In the genomic region with DNA sequence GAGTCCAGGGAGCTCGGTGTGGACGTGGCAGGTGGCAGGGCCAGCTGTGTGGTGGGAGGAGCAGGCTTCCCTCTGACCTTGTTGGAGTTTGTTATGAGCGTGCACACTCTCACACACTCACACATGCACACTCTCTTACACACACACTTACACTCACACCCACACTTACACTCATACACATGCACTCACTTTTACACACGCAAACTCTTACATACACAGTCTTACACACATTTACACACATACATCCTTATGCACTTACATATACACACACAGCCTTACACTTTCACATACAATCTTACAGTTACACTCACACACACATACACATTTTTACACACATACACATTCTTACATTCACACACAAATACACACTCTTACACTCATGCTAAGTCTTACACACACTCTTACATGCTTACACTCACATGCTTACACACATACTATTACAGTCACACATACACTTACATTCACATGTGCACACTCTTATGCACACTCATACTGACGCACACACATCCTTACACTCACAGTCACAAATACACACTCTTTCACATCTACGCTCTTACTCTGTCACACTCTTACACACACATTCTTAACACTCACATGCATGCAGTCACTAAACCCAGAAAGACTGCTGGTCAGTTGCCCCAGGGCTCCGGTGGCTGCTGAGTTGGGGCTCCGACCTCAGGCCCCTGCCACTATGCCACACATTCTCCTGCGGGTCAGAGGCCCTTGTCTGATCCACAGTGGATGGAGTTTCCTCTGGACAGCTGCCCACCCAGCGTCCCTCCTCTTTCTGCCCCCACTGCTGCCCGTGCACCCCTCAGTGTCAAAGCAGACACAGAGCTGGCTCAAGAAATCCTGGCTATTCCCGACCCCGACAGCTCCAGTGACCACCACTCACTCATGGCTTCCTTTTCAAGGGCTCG, we compare ENCODE assay signal across 14 cellular contexts.
A peak's percentile ranks its signal among the peaks of the same experiment; 100 is the strongest.
DNase-seq lines count a peak whose midpoint lies in the region; ATAC-seq, FAIRE-seq and TF ChIP-seq lines count a peak whose summit lies in the region.
"Had no signal": no experiment of that assay in that cellular context is flagged by ENCODE, and none has a peak within 500 bp of the region (broad histone marks: within the 10 kb centered on the region; RNA-seq: fewer than 3 reads in every experiment).

No MANE protein-coding gene starts in this region.

- no peaks in the 10 kb centered on the region for H3K36me3 Mint-ChIP-seq in WTC11
- no peaks in the 10 kb centered on the region for H3K36me3 Mint-ChIP-seq in naive thymus-derived CD8-positive, alpha-beta T cell
- H3K36me3 Mint-ChIP-seq: CD4-positive, alpha-beta memory T cell had no signal

- H3K27ac Mint-ChIP-seq in WTC11: no peak overlapping the region
- no peak overlapping the region for H3K27ac Mint-ChIP-seq in naive thymus-derived CD8-positive, alpha-beta T cell
- H3K27ac Mint-ChIP-seq: B cell; CD4-positive, alpha-beta memory T cell had no signal

- H3K9me2 ChIP-seq in HCT116 (ENCODE audit: insufficient read depth): no peaks in the 10 kb centered on the region

- no peak for FAIRE-seq in frontal cortex (lab: Jason Lieb, UNC)

- H3K4me2 ChIP-seq in HCT116 (ENCODE audit: low read length): peak overlapping the region; percentile 59

- ATAC-seq in HCT116 (peak; percentile 6; the same call in 1 of the 2 replicates), WTC11 (no peak)
- no peak for ATAC-seq in naive thymus-derived CD8-positive, alpha-beta T cell

- H3K4me1 ChIP-seq in HCT116 (ENCODE audit: control insufficient read depth in 1 of 2, insufficient read depth in 2 of 2, low read length in 2 of 2): peaks cover 3 to 10% of the 10 kb centered on the region in 2 experiments; a peak in 2 of 4 replicates
- peaks cover 8% of the 10 kb centered on the region; the same call in 1 of the 2 replicates for H3K4me1 ChIP-seq in iPS-20b (ENCODE audit: insufficient read depth, low read length)

- RAD21 ChIA-PET in HCT116 (lab: Charles Lee; ENCODE audit: low non-redundant PET in 1 of 2, low total read pairs in 2 of 2, uncharacterized antibody in 2 of 2, unreplicated experiment in 2 of 2): no interaction called here

- intact Hi-C loops in HCT116 (cut with micrococcal nuclease): no loop called here

- H2AFZ ChIP-seq in HCT116 (ENCODE audit: low read depth, low read length, poor library complexity, severe bottlenecking): no peak overlapping the region

- peaks cover 25% of the 10 kb centered on the region for H3K27me3 ChIP-seq in HCT116 (ENCODE audit: insufficient read depth, low read length)
- no peaks in the 10 kb centered on the region; the same call in 1 of the 2 replicates for H3K27me3 ChIP-seq in iPS-20b (ENCODE audit: insufficient read depth, low read length)
- H3K27me3 ChIP-seq in WERI-Rb-1 (ENCODE audit: insufficient read depth, low read depth, severe bottlenecking): no peaks in the 10 kb centered on the region

- H3K9me3 ChIP-seq in HCT116 (ENCODE audit: control insufficient read depth in 1 of 2, insufficient read depth in 1 of 2, low read depth in 1 of 2, low read length in 2 of 2): no peaks in the 10 kb centered on the region
- no peaks in the 10 kb centered on the region for H3K9me3 ChIP-seq in iPS-20b (ENCODE audit: insufficient read depth, low read depth, low read length)
- H3K9me3 ChIP-seq in WERI-Rb-1 (ENCODE audit: severe bottlenecking): no peaks in the 10 kb centered on the region

- H3K4me3 ChIP-seq in HCT116 (replicated peaks in 1 of 2; ENCODE audit: low read depth in 1 of 2, low read length in 2 of 2) (peak overlapping the region; percentile 15 to 21; a peak in 3 of 4 replicates), iPS-20b (ENCODE audit: low read length) (peak overlapping the region; percentile 56; the same call in 1 of the 2 replicates), WERI-Rb-1 (ENCODE audit: low read depth, low read length) (no peak overlapping the region)

- no peaks in the 10 kb centered on the region for H3K27me3 Mint-ChIP-seq in WTC11 (ENCODE audit: low read depth)
- H3K27me3 Mint-ChIP-seq in naive thymus-derived CD8-positive, alpha-beta T cell: peaks cover 0 to 37% (median 9%) of the 10 kb centered on the region in 5 donors

- CTCF ChIA-PET in HCT116 (lab: Charles Lee) (no interaction called here), WTC11 (lab: Charles Lee) (interaction anchor here (0.6 to 10.7 kb wide), 12 partner anchors 10 to 381 kb away, joined by 3 to 83 read pairs (median 6); a partner anchor contains a TSS)

- H3K27ac ChIP-seq in HCT116 (ENCODE audit: low read depth, low read length) (peak overlapping the region; percentile 26; the same call in 1 of the 2 replicates), iPS-20b (ENCODE audit: low read length) (peak overlapping the region; percentile 43), WERI-Rb-1 (no peak overlapping the region)

- TF ChIP-seq POLR2A in HCT116 (IDR thresholded peaks at IDR 0.05; ENCODE audit: borderline replicate concordance, extremely low read depth, insufficient read depth, insufficient read length): no peak

- BruUV-seq in HCT116 (replicated peaks; lab: Mats Ljungman, UMichigan): no TSS peak

- no peaks in the 10 kb centered on the region for H3K9me3 Mint-ChIP-seq in WTC11
- H3K9me3 Mint-ChIP-seq in naive thymus-derived CD8-positive, alpha-beta T cell: no peaks in the 10 kb centered on the region

- TF ChIP-seq CTCF in HCT116 (IDR thresholded peaks at IDR 0.05 in 2 of 3, conservative IDR thresholded peaks at IDR 0.05 in 1 of 3; ENCODE audit: borderline replicate concordance in 1 of 3, insufficient read depth in 1 of 3, low read depth in 2 of 3, low read length in 2 of 3): no peak
- TF ChIP-seq CTCF in WTC11 (IDR thresholded peaks at IDR 0.05): no peak
- no peak for TF ChIP-seq CTCF in WERI-Rb-1 (IDR thresholded peaks at IDR 0.05; ENCODE audit: low read depth, low read length)

- peaks cover 25% of the 10 kb centered on the region for H3K4me1 Mint-ChIP-seq in WTC11
- peaks cover 0 to 2% (median 0%) of the 10 kb centered on the region in 4 donors for H3K4me1 Mint-ChIP-seq in naive thymus-derived CD8-positive, alpha-beta T cell
- H3K4me1 Mint-ChIP-seq: B cell; CD4-positive, alpha-beta memory T cell had no signal

- DNase-seq in HCT116 (ENCODE audit: low read depth, low spot score) (no peak), WTC11 (ENCODE audit: low spot score) (peak; percentile 11), frontal cortex (ENCODE audit: low spot score in 2 of 2) (no peak), NOMO-1 (lab: John Stamatoyannopoulos, UW; ENCODE audit: unreplicated experiment in 2 of 2) (no peak), WERI-Rb-1 (no peak)
- DNase-seq in naive thymus-derived CD8-positive, alpha-beta T cell: no peak
- DNase-seq: CD4-positive, alpha-beta memory T cell; HCEC 1CT; NCI-H1930; NCI-H446; OCI-M1; SIG-M5 had no signal

- TF ChIP-seq RAD21 in HCT116 (IDR thresholded peaks at IDR 0.05; ENCODE audit: low read depth): no peak

- no peak overlapping the region for H3K9ac ChIP-seq in HCT116 (ENCODE audit: low read length)
- peak overlapping the region; percentile 64; the same call in 1 of the 2 replicates for H3K9ac ChIP-seq in iPS-20b (ENCODE audit: low read depth, low read length)

- no peaks in the 10 kb centered on the region for H3K79me2 ChIP-seq in HCT116 (ENCODE audit: insufficient read depth, low read length)

- H3K36me3 ChIP-seq in HCT116 (ENCODE audit: control insufficient read depth in 1 of 2, insufficient read depth in 2 of 2, low read length in 2 of 2): no peaks in the 10 kb centered on the region
- H3K36me3 ChIP-seq in iPS-20b (ENCODE audit: insufficient read depth, low read depth, low read length): no peaks in the 10 kb centered on the region
- H3K36me3 ChIP-seq in WERI-Rb-1: no peaks in the 10 kb centered on the region

- no peak overlapping the region for H3K4me3 Mint-ChIP-seq in WTC11
- no peak overlapping the region for H3K4me3 Mint-ChIP-seq in naive thymus-derived CD8-positive, alpha-beta T cell
- H3K4me3 Mint-ChIP-seq: B cell; CD4-positive, alpha-beta memory T cell had no signal

- POLR2A ChIA-PET in HCT116 (lab: Charles Lee) (no interaction called here), WTC11 (lab: Charles Lee) (interaction anchor here (0.8 to 1.2 kb wide), 3 partner anchors 18 to 95 kb away, joined by 3 to 6 read pairs (median 4); no protein-coding TSS in a partner anchor)
- POLR2A ChIA-PET in naive thymus-derived CD8-positive, alpha-beta T cell (lab: Charles Lee): no interaction called here

- no peaks in the 10 kb centered on the region for H4K20me1 ChIP-seq in HCT116 (ENCODE audit: insufficient read depth)

TF ChIP-seq in HCT116, 20 proteins besides CTCF, POLR2A, EP300 and RAD21:
- TF ChIP-seq ZNF274 (IDR thresholded peaks at IDR 0.05; ENCODE audit: low read depth, low read length) (no peak), TCF7L2 (IDR thresholded peaks at IDR 0.05; ENCODE audit: borderline replicate concordance, extremely low read depth, insufficient read depth, insufficient read length) (no peak), EZH2phosphoT487 (IDR thresholded peaks at IDR 0.05; ENCODE audit: borderline replicate concordance) (no peak), SRF (IDR thresholded peaks at IDR 0.05; ENCODE audit: low read depth) (no peak), EZH2 (IDR thresholded peaks at IDR 0.05) (no peak), EGR1 (IDR thresholded peaks at IDR 0.05; ENCODE audit: low read depth) (no peak), FOSL1 (IDR thresholded peaks at IDR 0.05; ENCODE audit: low read depth) (no peak)
- TF ChIP-seq, protein P1, sequence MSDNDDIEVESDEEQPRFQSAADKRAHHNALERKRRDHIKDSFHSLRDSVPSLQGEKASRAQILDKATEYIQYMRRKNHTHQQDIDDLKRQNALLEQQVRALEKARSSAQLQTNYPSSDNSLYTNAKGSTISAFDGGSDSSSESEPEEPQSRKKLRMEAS (IDR thresholded peaks at IDR 0.05): no peak

TF ChIP-seq in WTC11, 78 proteins besides CTCF, POLR2A, EP300 and RAD21 (continues in another document):
- TF ChIP-seq OVOL2 (CRISPR knock-in tag; IDR thresholded peaks at IDR 0.05; ENCODE audit: borderline replicate concordance) (no peak), TEAD4 (CRISPR knock-in tag; IDR thresholded peaks at IDR 0.05) (no peak), RELA (CRISPR knock-in tag; IDR thresholded peaks at IDR 0.05; ENCODE audit: borderline replicate concordance) (no peak)
- TF ChIP-seq, protein P2, sequence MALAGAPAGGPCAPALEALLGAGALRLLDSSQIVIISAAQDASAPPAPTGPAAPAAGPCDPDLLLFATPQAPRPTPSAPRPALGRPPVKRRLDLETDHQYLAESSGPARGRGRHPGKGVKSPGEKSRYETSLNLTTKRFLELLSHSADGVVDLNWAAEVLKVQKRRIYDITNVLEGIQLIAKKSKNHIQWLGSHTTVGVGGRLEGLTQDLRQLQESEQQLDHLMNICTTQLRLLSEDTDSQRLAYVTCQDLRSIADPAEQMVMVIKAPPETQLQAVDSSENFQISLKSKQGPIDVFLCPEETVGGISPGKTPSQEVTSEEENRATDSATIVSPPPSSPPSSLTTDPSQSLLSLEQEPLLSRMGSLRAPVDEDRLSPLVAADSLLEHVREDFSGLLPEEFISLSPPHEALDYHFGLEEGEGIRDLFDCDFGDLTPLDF (CRISPR knock-in tag; IDR thresholded peaks at IDR 0.05): no peak
- TF ChIP-seq, protein P1 (CRISPR knock-in tag; IDR thresholded peaks at IDR 0.05): no peak
